Comparison of ENCODE assay signal across 1 cellular context in genomic region chr5:140420226-140420570, GRCh38.
TF ChIP-seq lines count a peak whose summit lies in the region.

No MANE protein-coding gene starts in this region.

TF ChIP-seq in K562, 482 proteins besides CTCF, POLR2A, EP300 and RAD21 (continued from another document):
- TF ChIP-seq ZNF512 (tag; IDR thresholded peaks at IDR 0.05) (no peak), PBX2 (CRISPR knock-in tag; IDR thresholded peaks at IDR 0.05; ENCODE audit: low read depth) (no peak), PBX2 (tag; conservative IDR thresholded peaks at IDR 0.05; ENCODE audit: low read depth) (peak; percentile 93), ZBTB1 (CRISPR knock-in tag; IDR thresholded peaks at IDR 0.05; ENCODE audit: borderline replicate concordance, low read depth) (no peak), TRIM24 (IDR thresholded peaks at IDR 0.05) (peak in 1 of 2 experiments; percentile 62; a peak in 2 of 4 replicates), ATF3 (IDR thresholded peaks at IDR 0.05) (peak; percentile 78), ATF3 (CRISPR knock-in tag; conservative IDR thresholded peaks at IDR 0.05) (no peak), PKNOX1 (IDR thresholded peaks at IDR 0.05) (peak; percentile 87), CEBPB (tag; IDR thresholded peaks at IDR 0.05) (peak; percentile 99), CEBPG (CRISPR knock-in tag; IDR thresholded peaks at IDR 0.05) (peak; percentile 63; the same call in 1 of the 2 replicates), CEBPG (tag; conservative IDR thresholded peaks at IDR 0.05 in 1 of 2, IDR thresholded peaks at IDR 0.05 in 1 of 2) (peak; percentile 91 to 99), IRF9 (tag; IDR thresholded peaks at IDR 0.05) (peak; percentile 81), MEIS2 (IDR thresholded peaks at IDR 0.05; ENCODE audit: partially characterized antibody) (peak; percentile 93), DPF2 (IDR thresholded peaks at IDR 0.05) (peak; percentile 19; the same call in 1 of the 2 replicates), FOXK2 (conservative IDR thresholded peaks at IDR 0.05 in 1 of 2, IDR thresholded peaks at IDR 0.05 in 1 of 2; ENCODE audit: low read depth in 2 of 2) (peak; percentile 50 to 61; a peak in 2 of 4 replicates), TCFL5 (CRISPR knock-in tag; conservative IDR thresholded peaks at IDR 0.05) (no peak), HCFC1 (IDR thresholded peaks at IDR 0.05; ENCODE audit: low read depth, low read length) (no peak), ZNF316 (IDR thresholded peaks at IDR 0.05) (no peak; the same call in 1 of the 2 replicates)
